Comparison of ENCODE assay signal across 12 cellular contexts in the genomic region with DNA sequence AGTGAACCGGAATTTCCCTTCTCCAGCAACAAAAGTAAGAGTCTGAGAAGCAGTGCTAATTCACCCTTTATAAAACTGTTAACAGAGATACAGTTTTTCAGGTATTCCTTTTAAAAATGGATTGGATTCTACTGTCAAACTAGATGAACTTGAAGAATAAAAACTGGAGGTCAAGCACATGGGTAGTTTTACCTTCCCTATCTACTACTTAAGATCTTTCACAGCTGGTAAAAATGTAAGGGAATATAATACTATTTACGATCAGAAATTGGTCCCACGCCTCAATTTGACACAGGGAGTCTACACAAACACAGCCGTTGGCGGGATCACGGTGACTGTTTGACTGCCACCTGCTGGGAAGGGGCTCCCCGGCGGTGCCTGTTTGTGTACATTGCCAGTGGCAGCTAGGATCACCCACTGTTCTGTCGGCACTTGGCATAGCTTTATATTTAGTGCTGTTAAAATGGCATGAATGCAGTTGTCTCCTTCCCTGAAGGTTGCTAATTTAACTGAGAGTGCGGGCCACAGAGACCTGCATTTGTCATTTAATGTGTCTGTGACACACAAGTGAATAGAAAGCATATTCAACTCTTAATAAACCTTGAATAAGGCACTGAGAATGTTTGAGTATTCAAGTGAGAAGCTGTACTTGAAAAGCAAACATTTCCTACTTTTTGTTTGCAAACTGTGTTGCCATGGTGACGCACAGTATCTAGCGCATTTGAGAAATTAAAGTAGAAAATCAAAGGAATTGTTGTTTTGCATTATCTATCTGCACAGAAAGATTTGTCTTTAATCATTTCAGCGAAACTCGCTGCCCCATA. TPM values are rescaled to one million over a fixed set of nuclear protein-coding genes. Genes with fewer than 3 reads are reported as not detected.
DNase-seq lines count a peak whose midpoint lies in the region; ATAC-seq, FAIRE-seq and TF ChIP-seq lines count a peak whose summit lies in the region.
"Had no signal": no experiment of that assay in that cellular context is flagged by ENCODE, and none has a peak within 500 bp of the region (broad histone marks: within the 10 kb centered on the region; RNA-seq: fewer than 3 reads in every experiment).

No MANE protein-coding gene starts in this region.

- no peaks in the 10 kb centered on the region for H3K9me3 Mint-ChIP-seq in activated T-helper 17 cell treated with anti-CD3 and anti-CD28 coated beads, Interleukin-2, amount 50 U/mL, for 72 hours
- H3K9me3 Mint-ChIP-seq in stimulated activated naive CD8-positive, alpha-beta T cell treated with anti-CD3 and anti-CD28 coated beads, Interleukin-15, amount 100 ng/mL, for 72 hours = no peaks in the 10 kb centered on the region
- H3K9me3 Mint-ChIP-seq in activated T-helper 2 cell treated with anti-CD3 and anti-CD28 coated beads, Interferon-gamma antibody, Interleukin-2, Interleukin-4, amounts not matched to agents 10 μg/mL and 5 μg/mL and 100 μg/mL, durations not matched to agents 14 hours and 24 hours and 36 hours = no peaks in the 10 kb centered on the region
- H3K9me3 Mint-ChIP-seq: activated CD4-positive, alpha-beta T cell treated with anti-CD3 and anti-CD28 coated beads, Interleukin-2, amount 10 ng/mL, durations not matched to agents 7 days and 5 days; naive B cell had no signal

- H4K20me1 ChIP-seq in GM12878 (ENCODE audit: control insufficient read depth, insufficient read depth) = no peaks in the 10 kb centered on the region

- H3K4me3 Mint-ChIP-seq in activated T-helper 17 cell treated with anti-CD3 and anti-CD28 coated beads, Interleukin-2, amount 50 U/mL, for 72 hours = no peak overlapping the region
- H3K4me3 Mint-ChIP-seq in stimulated activated naive CD8-positive, alpha-beta T cell treated with anti-CD3 and anti-CD28 coated beads, Interleukin-15, amount 100 ng/mL, for 72 hours = no peak overlapping the region
- no peak overlapping the region for H3K4me3 Mint-ChIP-seq in activated T-helper 2 cell treated with anti-CD3 and anti-CD28 coated beads, Interferon-gamma antibody, Interleukin-2, Interleukin-4, amounts not matched to agents 10 μg/mL and 5 μg/mL and 100 μg/mL, durations not matched to agents 14 hours and 24 hours and 36 hours (ENCODE audit: low read depth)
- H3K4me3 Mint-ChIP-seq: activated CD4-positive, alpha-beta T cell treated with anti-CD3 and anti-CD28 coated beads, Interleukin-2, amount 10 ng/mL, durations not matched to agents 7 days and 5 days; naive B cell had no signal

- DNase-seq in D341Med (ENCODE audit: low spot score) (peak; percentile 51), NCI-H1105 (lab: John Stamatoyannopoulos, UW) (peak; percentile 16), GM12878 (ENCODE audit: low read depth, low spot score) (no peak), medulla oblongata (ENCODE audit: extremely low spot score) (peak; percentile 34)
- DNase-seq in stimulated activated naive CD8-positive, alpha-beta T cell treated with anti-CD3 and anti-CD28 coated beads, Interleukin-15, amount 100 ng/mL, for 72 hours = no peak
- no peak for DNase-seq in activated T-helper 2 cell treated with anti-CD3 and anti-CD28 coated beads, Interferon-gamma antibody, Interleukin-2, Interleukin-4, amounts not matched to agents 10 μg/mL and 5 μg/mL and 100 μg/mL, durations not matched to agents 14 hours and 24 hours and 36 hours (ENCODE audit: low spot score)
- DNase-seq: activated CD4-positive, alpha-beta T cell treated with anti-CD3 and anti-CD28 coated beads, Interleukin-2, amount 10 ng/mL, durations not matched to agents 7 days and 5 days; naive B cell had no signal

- ATAC-seq in GM12878 (no peak), HG03097 (IDR thresholded peaks at IDR 0.05; ENCODE audit: low FRiP score, unreplicated experiment) (no peak)
- no peak for ATAC-seq in activated T-helper 17 cell treated with anti-CD3 and anti-CD28 coated beads, Interleukin-2, amount 50 U/mL, for 72 hours (replicated peaks)
- ATAC-seq in stimulated activated naive CD8-positive, alpha-beta T cell treated with anti-CD3 and anti-CD28 coated beads, Interleukin-15, amount 100 ng/mL, for 72 hours = no peak

- H3K9me3 ChIP-seq in GM12878 (replicated peaks; ENCODE audit: control insufficient read depth, insufficient read depth, low read length) = no peaks in the 10 kb centered on the region

- TF ChIP-seq CTCF in GM12878 (IDR thresholded peaks at IDR 0.05 in 2 of 3, conservative IDR thresholded peaks at IDR 0.05 in 1 of 3; ENCODE audit: control insufficient read depth in 2 of 3, extremely low read depth in 1 of 3, insufficient read depth in 1 of 3, low read depth in 3 of 3, low read length in 3 of 3) = no peak

- H3K27ac ChIP-seq in GM12878 (ENCODE audit: control insufficient read depth, insufficient read depth) = no peak overlapping the region

- no peaks in the 10 kb centered on the region for H3K27me3 Mint-ChIP-seq in activated T-helper 17 cell treated with anti-CD3 and anti-CD28 coated beads, Interleukin-2, amount 50 U/mL, for 72 hours
- H3K27me3 Mint-ChIP-seq in stimulated activated naive CD8-positive, alpha-beta T cell treated with anti-CD3 and anti-CD28 coated beads, Interleukin-15, amount 100 ng/mL, for 72 hours = no peaks in the 10 kb centered on the region
- no peaks in the 10 kb centered on the region for H3K27me3 Mint-ChIP-seq in activated T-helper 2 cell treated with anti-CD3 and anti-CD28 coated beads, Interferon-gamma antibody, Interleukin-2, Interleukin-4, amounts not matched to agents 10 μg/mL and 5 μg/mL and 100 μg/mL, durations not matched to agents 14 hours and 24 hours and 36 hours (ENCODE audit: low read depth)
- H3K27me3 Mint-ChIP-seq: activated CD4-positive, alpha-beta T cell treated with anti-CD3 and anti-CD28 coated beads, Interleukin-2, amount 10 ng/mL, durations not matched to agents 7 days and 5 days; naive B cell had no signal

- no peaks in the 10 kb centered on the region for H3K4me1 ChIP-seq in GM12878 (ENCODE audit: control insufficient read depth, insufficient read depth, low read length)

- no peak for FAIRE-seq in GM12878 (lab: Jason Lieb, UNC)

- H3K9ac ChIP-seq in GM12878 (ENCODE audit: control insufficient read depth, insufficient read depth, low read length) = no peak overlapping the region

- intact Hi-C loops in GM12878 (cut with micrococcal nuclease; ENCODE audit: unreplicated experiment) = no loop called here
- intact Hi-C loops in activated T-helper 2 cell treated with anti-CD3 and anti-CD28 coated beads, Interferon-gamma antibody, Interleukin-2, Interleukin-4, amounts not matched to agents 10 μg/mL and 5 μg/mL and 100 μg/mL, durations not matched to agents 14 hours and 24 hours and 36 hours (cut with micrococcal nuclease) = no loop called here

- SMC1A ChIA-PET in GM12878 (lab: Charles Lee; ENCODE audit: uncharacterized antibody, unreplicated experiment) = no interaction called here

- no peak for TF ChIP-seq POLR2A in GM12878 (IDR thresholded peaks at IDR 0.05; ENCODE audit: low read depth, low read length)

- CTCF ChIA-PET in GM12878 (lab: Yijun Ruan, JAX) = interaction anchor here (1.6 kb wide), 1 partner anchor 8 kb away, joined by 3 read pairs; no protein-coding TSS in a partner anchor

- RAD21 ChIA-PET in GM12878 (lab: Charles Lee; ENCODE audit: unreplicated experiment) = interaction anchor here (0.5 kb wide), 1 partner anchor 1494 kb away, joined by 3 read pairs; no protein-coding TSS in a partner anchor

- POLR2A ChIA-PET in GM12878 (lab: Charles Lee) = no interaction called here

- H3K36me3 ChIP-seq in GM12878 (ENCODE audit: control insufficient read depth in 2 of 2, insufficient read depth in 2 of 2, low read length in 1 of 2) = peaks cover 5 to 21% of the 10 kb centered on the region in 2 experiments

- 97% methylated on average over 14 of the region's 14 CpGs for WGBS in GM12878 (ENCODE audit: insufficient coverage, insufficient replicate concordance, low lambda C conversion rate, missing lambda C conversion rate)

- no peaks in the 10 kb centered on the region for H3K4me1 Mint-ChIP-seq in activated T-helper 17 cell treated with anti-CD3 and anti-CD28 coated beads, Interleukin-2, amount 50 U/mL, for 72 hours
- no peaks in the 10 kb centered on the region for H3K4me1 Mint-ChIP-seq in stimulated activated naive CD8-positive, alpha-beta T cell treated with anti-CD3 and anti-CD28 coated beads, Interleukin-15, amount 100 ng/mL, for 72 hours
- H3K4me1 Mint-ChIP-seq in activated T-helper 2 cell treated with anti-CD3 and anti-CD28 coated beads, Interferon-gamma antibody, Interleukin-2, Interleukin-4, amounts not matched to agents 10 μg/mL and 5 μg/mL and 100 μg/mL, durations not matched to agents 14 hours and 24 hours and 36 hours (ENCODE audit: low read depth) = no peaks in the 10 kb centered on the region
- H3K4me1 Mint-ChIP-seq: activated CD4-positive, alpha-beta T cell treated with anti-CD3 and anti-CD28 coated beads, Interleukin-2, amount 10 ng/mL, durations not matched to agents 7 days and 5 days had no signal

- no peak for TF ChIP-seq RAD21 in GM12878 (IDR thresholded peaks at IDR 0.05; ENCODE audit: insufficient read depth, low read depth, low read length)

- no peak overlapping the region for H2AFZ ChIP-seq in GM12878 (ENCODE audit: control insufficient read depth, low read depth, low read length)

- H3K27ac Mint-ChIP-seq in activated T-helper 17 cell treated with anti-CD3 and anti-CD28 coated beads, Interleukin-2, amount 50 U/mL, for 72 hours = no peak overlapping the region
- H3K27ac Mint-ChIP-seq in stimulated activated naive CD8-positive, alpha-beta T cell treated with anti-CD3 and anti-CD28 coated beads, Interleukin-15, amount 100 ng/mL, for 72 hours = peak overlapping the region in 1 of 2 donors; percentile 46
- no peak overlapping the region for H3K27ac Mint-ChIP-seq in activated T-helper 2 cell treated with anti-CD3 and anti-CD28 coated beads, Interferon-gamma antibody, Interleukin-2, Interleukin-4, amounts not matched to agents 10 μg/mL and 5 μg/mL and 100 μg/mL, durations not matched to agents 14 hours and 24 hours and 36 hours
- H3K27ac Mint-ChIP-seq: activated CD4-positive, alpha-beta T cell treated with anti-CD3 and anti-CD28 coated beads, Interleukin-2, amount 10 ng/mL, durations not matched to agents 7 days and 5 days had no signal

- H3K4me2 ChIP-seq in GM12878 (ENCODE audit: control insufficient read depth, insufficient read depth) = no peak overlapping the region

- no peak overlapping the region for H3K4me3 ChIP-seq in GM12878

- H3K27me3 ChIP-seq in GM12878 (replicated peaks in 1 of 2; ENCODE audit: control insufficient read depth in 2 of 2, insufficient read depth in 2 of 2, low read length in 1 of 2) = no peaks in the 10 kb centered on the region

- BruUV-seq in GM12878 (replicated peaks; lab: Mats Ljungman, UMichigan) = no TSS peak

- no peak for TF ChIP-seq EP300 in GM12878 (IDR thresholded peaks at IDR 0.05; ENCODE audit: borderline replicate concordance in 1 of 2, control insufficient read depth in 1 of 2, low read depth in 2 of 2, low read length in 2 of 2)

- in situ Hi-C loops in GM12878 (cut with MboI) = no loop called here

- peaks cover 96% of the 10 kb centered on the region for H3K36me3 Mint-ChIP-seq in activated T-helper 17 cell treated with anti-CD3 and anti-CD28 coated beads, Interleukin-2, amount 50 U/mL, for 72 hours (ENCODE audit: low read depth)
- H3K36me3 Mint-ChIP-seq in activated T-helper 2 cell treated with anti-CD3 and anti-CD28 coated beads, Interferon-gamma antibody, Interleukin-2, Interleukin-4, amounts not matched to agents 10 μg/mL and 5 μg/mL and 100 μg/mL, durations not matched to agents 14 hours and 24 hours and 36 hours (ENCODE audit: low read depth) = peaks cover 64% of the 10 kb centered on the region

- no peaks in the 10 kb centered on the region for H3K79me2 ChIP-seq in GM12878 (ENCODE audit: control insufficient read depth, insufficient read depth, low read length)

RNA-seq across cellular contexts. Expression of a gene that starts 59.6 kb away (rescaled TPM):
- not detected in 2 replicates for total RNA-seq in GM12878 (2013; cell fraction: nucleolus; rRNA removed)
- not detected in 2 replicates for total RNA-seq in GM12878 (2014; rRNA removed)
- total RNA-seq in GM12878 (2014; rRNA removed; fragmentation: Illumina TruSeq; extraction: Trizol) = not detected in 2 replicates
- not detected in 2 replicates for total RNA-seq in GM12878 (2021)
- polyA plus RNA-seq in GM12878 (2011; ENCODE audit: low read depth) = not detected
- polyA plus RNA-seq in GM12878 (2011; rRNA removed) = not detected in 2 replicates
- polyA plus RNA-seq in GM12878 (2011; cell fraction: cytosol; rRNA removed) = not detected in 2 replicates
- polyA plus RNA-seq in GM12878 (2011; cell fraction: nucleus; rRNA removed) = not detected in 2 replicates
- polyA plus RNA-seq in GM12878 (2012) = 0.04 TPM in 1 of 2 replicates, not detected in the other
- polyA plus RNA-seq in GM12878 (2014; fragmentation: Illumina TruSeq; extraction: Trizol) = not detected in 2 replicates
- polyA plus RNA-seq in GM12878 (2014; fragmentation: Nextera tagmentation; extraction: Ambion mirVana) = not detected
- polyA plus RNA-seq in GM12878 (2014; rRNA removed) = not detected in 2 replicates
- not detected for polyA plus RNA-seq in GM12878 (2016; fragmentation: Nextera tagmentation; extraction: Ambion mirVana)
- not detected in 2 replicates for polyA minus RNA-seq in GM12878 (2011; rRNA and poly(A)+ RNA removed)
- polyA minus RNA-seq in GM12878 (2011; cell fraction: cytosol; rRNA and poly(A)+ RNA removed) = not detected in 2 replicates
- not detected in 2 replicates for polyA minus RNA-seq in GM12878 (2011; cell fraction: nucleus; rRNA and poly(A)+ RNA removed)
- total RNA-seq in activated T-helper 17 cell treated with anti-CD3 and anti-CD28 coated beads, Interleukin-2, amount 50 U/mL, for 72 hours = not detected
- total RNA-seq in activated T-helper 2 cell treated with anti-CD3 and anti-CD28 coated beads, Interferon-gamma antibody, Interleukin-2, Interleukin-4, amounts not matched to agents 10 μg/mL and 5 μg/mL and 100 μg/mL, durations not matched to agents 14 hours and 24 hours and 36 hours = 0.23 TPM in 2 replicates
- total RNA-seq: activated CD4-positive, alpha-beta T cell treated with anti-CD3 and anti-CD28 coated beads, Interleukin-2, amount 10 ng/mL, durations not matched to agents 7 days and 5 days; dermis microvascular lymphatic vessel endothelial cell; LHCN-M2 had no signal

RNA-seq across cellular contexts. Expression of a gene that starts 59.7 kb away (rescaled TPM):
- total RNA-seq in GM12878 (2013; cell fraction: nucleolus; rRNA removed) = not detected in 2 replicates
- total RNA-seq in GM12878 (2014; rRNA removed) (not detected in 2 replicates), GM12878 (2014; rRNA removed; fragmentation: Illumina TruSeq; extraction: Trizol) (not detected in 2 replicates), GM12878 (2021) (not detected in 2 replicates)
- not detected for polyA plus RNA-seq in GM12878 (2011; ENCODE audit: low read depth)
- polyA plus RNA-seq in GM12878 (2011; rRNA removed) (not detected in 2 replicates), GM12878 (2014; fragmentation: Illumina TruSeq; extraction: Trizol) (not detected in 2 replicates), GM12878 (2014; fragmentation: Nextera tagmentation; extraction: Ambion mirVana) (not detected), GM12878 (2014; rRNA removed) (not detected in 2 replicates), GM12878 (2016; fragmentation: Nextera tagmentation; extraction: Ambion mirVana) (not detected)
- not detected in 2 replicates for polyA plus RNA-seq in GM12878 (2011; cell fraction: cytosol; rRNA removed)
- 0.04 TPM in 1 of 2 replicates, not detected in the other for polyA plus RNA-seq in GM12878 (2011; cell fraction: nucleus; rRNA removed)
- polyA plus RNA-seq in GM12878 (2012) = not detected in 2 replicates
- not detected in 2 replicates for polyA minus RNA-seq in GM12878 (2011; rRNA and poly(A)+ RNA removed)
- polyA minus RNA-seq in GM12878 (2011; cell fraction: cytosol; rRNA and poly(A)+ RNA removed) = not detected in 2 replicates
- polyA minus RNA-seq in GM12878 (2011; cell fraction: nucleus; rRNA and poly(A)+ RNA removed) = not detected in 2 replicates
- not detected for total RNA-seq in activated T-helper 17 cell treated with anti-CD3 and anti-CD28 coated beads, Interleukin-2, amount 50 U/mL, for 72 hours
- 0.14 TPM in 2 replicates for total RNA-seq in activated T-helper 2 cell treated with anti-CD3 and anti-CD28 coated beads, Interferon-gamma antibody, Interleukin-2, Interleukin-4, amounts not matched to agents 10 μg/mL and 5 μg/mL and 100 μg/mL, durations not matched to agents 14 hours and 24 hours and 36 hours
- total RNA-seq: activated CD4-positive, alpha-beta T cell treated with anti-CD3 and anti-CD28 coated beads, Interleukin-2, amount 10 ng/mL, durations not matched to agents 7 days and 5 days; dermis microvascular lymphatic vessel endothelial cell; LHCN-M2 had no signal

Comparison
In these comparisons a context has a peak if more than half of its experiments do, and no peak if none do; other contexts are left out.
1. DNase-seq: peak in D341Med (single experiment), NCI-H1105 (single experiment) and medulla oblongata (single experiment); none in GM12878 (single experiment), stimulated activated naive CD8-positive, alpha-beta T cell treated with anti-CD3 and anti-CD28 coated beads, Interleukin-15, amount 100 ng/mL, for 72 hours (0 of 2) and activated T-helper 2 cell treated with anti-CD3 and anti-CD28 coated beads, Interferon-gamma antibody, Interleukin-2, Interleukin-4, amounts not matched to agents 10 μg/mL and 5 μg/mL and 100 μg/mL, durations not matched to agents 14 hours and 24 hours and 36 hours (single experiment).